21 cellular contexts compared by ENCODE assay signal in genomic region chr20:21682576-21682975, GRCh38. TPM values are rescaled to one million over a fixed set of nuclear protein-coding genes. Genes with fewer than 3 reads are reported as not detected.
A peak's percentile ranks its signal among the peaks of the same experiment; 100 is the strongest.
DNase-seq lines count a peak whose midpoint lies in the region; ATAC-seq and TF ChIP-seq lines count a peak whose summit lies in the region.
"Had no signal": no experiment of that assay in that cellular context is flagged by ENCODE, and none has a peak within 500 bp of the region (broad histone marks: within the 10 kb centered on the region; RNA-seq: fewer than 3 reads in every experiment).

No MANE protein-coding gene starts in this region.

- DNase-seq in NCI-H1417 (lab: John Stamatoyannopoulos, UW) (peak; percentile 2 to 64 (median 13)), NCI-H1417 treated with DMSO at 0.1 percent for 48 hours (lab: John Stamatoyannopoulos, UW) (no peak), NCI-H128 (lab: John Stamatoyannopoulos, UW; ENCODE audit: unreplicated experiment) (peak; percentile 16), sciatic nerve (ENCODE audit: low spot score) (no peak), islet precursor cell (no peak), natural killer cell (no peak)
- DNase-seq in activated CD4-positive, alpha-beta T cell treated with anti-CD3 and anti-CD28 coated beads, Interleukin-2, amount 10 ng/mL, durations not matched to agents 24 days and 14 days, result no peak
- DNase-seq: activated effector memory CD4-positive, alpha-beta T cell treated with Interleukin-2 at 50 U/mL for 16 hours; central memory CD4-positive, alpha-beta T cell; effector memory CD4-positive, alpha-beta T cell; EL; NCI-H2171; stimulated activated naive B cell treated with anti-CD40 and anti-IgM and Interleukin-4, amounts not matched to agents 10 μg/mL and 1 μg/mL and 100 μg/mL, for 72 hours had no signal

- no peaks in the 10 kb centered on the region for H3K4me1 Mint-ChIP-seq in natural killer cell
- H3K4me1 Mint-ChIP-seq in activated CD4-positive, alpha-beta T cell treated with anti-CD3 and anti-CD28 coated beads, Interleukin-2, amount 10 ng/mL, durations not matched to agents 24 days and 14 days, result no peaks in the 10 kb centered on the region
- H3K4me1 Mint-ChIP-seq: CD14-positive monocyte; neural crest cell; stimulated activated naive B cell treated with anti-CD40 and anti-IgM and Interleukin-4, amounts not matched to agents 10 μg/mL and 1 μg/mL and 100 μg/mL, for 72 hours had no signal

- no peak overlapping the region for H3K27ac Mint-ChIP-seq in natural killer cell
- no peak overlapping the region for H3K27ac Mint-ChIP-seq in activated CD4-positive, alpha-beta T cell treated with anti-CD3 and anti-CD28 coated beads, Interleukin-2, amount 10 ng/mL, durations not matched to agents 24 days and 14 days
- H3K27ac Mint-ChIP-seq: CD14-positive monocyte; stimulated activated naive B cell treated with anti-CD40 and anti-IgM and Interleukin-4, amounts not matched to agents 10 μg/mL and 1 μg/mL and 100 μg/mL, for 72 hours had no signal

- no peaks in the 10 kb centered on the region for H3K36me3 Mint-ChIP-seq in natural killer cell
- H3K36me3 Mint-ChIP-seq in activated CD4-positive, alpha-beta T cell treated with anti-CD3 and anti-CD28 coated beads, Interleukin-2, amount 10 ng/mL, durations not matched to agents 24 days and 14 days (ENCODE audit: low read depth), result no peaks in the 10 kb centered on the region
- H3K36me3 Mint-ChIP-seq: CD14-positive monocyte; stimulated activated naive B cell treated with anti-CD40 and anti-IgM and Interleukin-4, amounts not matched to agents 10 μg/mL and 1 μg/mL and 100 μg/mL, for 72 hours had no signal

- H3K9me3 Mint-ChIP-seq in natural killer cell, result no peaks in the 10 kb centered on the region
- no peaks in the 10 kb centered on the region for H3K9me3 Mint-ChIP-seq in activated CD4-positive, alpha-beta T cell treated with anti-CD3 and anti-CD28 coated beads, Interleukin-2, amount 10 ng/mL, durations not matched to agents 24 days and 14 days
- H3K9me3 Mint-ChIP-seq: neural crest cell had no signal

- intact Hi-C loops in sciatic nerve (cut with DNase I), result no loop called here
- intact Hi-C loops in natural killer cell (cut with micrococcal nuclease), result no loop called here
- intact Hi-C loops in activated CD4-positive, alpha-beta T cell treated with anti-CD3 and anti-CD28 coated beads, Interleukin-2, amount 10 ng/mL, durations not matched to agents 24 days and 14 days (cut with micrococcal nuclease), result no loop called here

- H3K27me3 Mint-ChIP-seq in natural killer cell (ENCODE audit: low read depth in 2 of 2), result no peaks in the 10 kb centered on the region
- no peaks in the 10 kb centered on the region for H3K27me3 Mint-ChIP-seq in activated CD4-positive, alpha-beta T cell treated with anti-CD3 and anti-CD28 coated beads, Interleukin-2, amount 10 ng/mL, durations not matched to agents 24 days and 14 days

- TF ChIP-seq CTCF in VCaP (conservative IDR thresholded peaks at IDR 0.05), result no peak
- TF ChIP-seq CTCF in natural killer cell (IDR thresholded peaks at IDR 0.05), result no peak

- H3K27ac ChIP-seq in VCaP, result peak overlapping the region; percentile 13; the same call in 1 of the 2 replicates

- H3K4me3 Mint-ChIP-seq in natural killer cell, result no peak overlapping the region
- H3K4me3 Mint-ChIP-seq in activated CD4-positive, alpha-beta T cell treated with anti-CD3 and anti-CD28 coated beads, Interleukin-2, amount 10 ng/mL, durations not matched to agents 24 days and 14 days, result no peak overlapping the region
- H3K4me3 Mint-ChIP-seq: CD14-positive monocyte; neural crest cell; stimulated activated naive B cell treated with anti-CD40 and anti-IgM and Interleukin-4, amounts not matched to agents 10 μg/mL and 1 μg/mL and 100 μg/mL, for 72 hours had no signal

- ATAC-seq in sciatic nerve (peak; percentile 57), natural killer cell (no peak)
- ATAC-seq: stimulated activated naive B cell treated with anti-CD40 and anti-IgM and Interleukin-4, amounts not matched to agents 10 μg/mL and 1 μg/mL and 100 μg/mL, for 72 hours had no signal

RNA-seq across cellular contexts. Expression of gene PAX1, which starts 22.9 kb away (rescaled TPM):
- total RNA-seq in sciatic nerve (0.27 TPM), natural killer cell (not detected)
- not detected in 2 replicates for total RNA-seq in activated CD4-positive, alpha-beta T cell treated with anti-CD3 and anti-CD28 coated beads, Interleukin-2, amount 10 ng/mL, durations not matched to agents 24 days and 14 days
- total RNA-seq: A172; mesenteric fat pad; neural crest cell; pulmonary artery endothelial cell; T-helper 2 cell treated with Interferon-gamma antibody and Interleukin-4, amounts not matched to agents 100 ng/mL and 5 ng/mL, for 36 hours; ureter had no signal

Comparison
In these comparisons a context has a peak if more than half of its experiments do, and no peak if none do; other contexts are left out.
1. DNase-seq: peak in NCI-H1417 (3 of 3) and NCI-H128 (single experiment); none in NCI-H1417 treated with DMSO at 0.1 percent for 48 hours (single experiment), sciatic nerve (single experiment), islet precursor cell (single experiment), natural killer cell (single experiment) and activated CD4-positive, alpha-beta T cell treated with anti-CD3 and anti-CD28 coated beads, Interleukin-2, amount 10 ng/mL, durations not matched to agents 24 days and 14 days (single experiment).